Comparison of ENCODE assay signal across 8 cellular contexts in genomic region chr9:99105152-99106043, GRCh38. TPM values are rescaled to one million over a fixed set of nuclear protein-coding genes. Genes with fewer than 3 reads are reported as not detected.
A peak's percentile ranks its signal among the peaks of the same experiment; 100 is the strongest.
DNase-seq lines count a peak whose midpoint lies in the region; ATAC-seq, FAIRE-seq and TF ChIP-seq lines count a peak whose summit lies in the region.

No MANE protein-coding gene starts in this region.

- peaks cover 54% of the 10 kb centered on the region for H3K4me1 ChIP-seq in DOHH2 (ENCODE audit: control insufficient read depth, low read length)
- H3K4me1 ChIP-seq in GM12878 (ENCODE audit: control insufficient read depth, insufficient read depth, low read length) = peaks cover 8% of the 10 kb centered on the region; the same call in 1 of the 2 replicates
- peaks cover 5% of the 10 kb centered on the region for H3K4me1 ChIP-seq in iPS-15b (ENCODE audit: control insufficient read depth, insufficient read depth, low read length)
- H3K4me1 ChIP-seq in sigmoid colon = peaks cover 0 to 66% (median 53%) of the 10 kb centered on the region in 4 donors

- peaks cover 51% of the 10 kb centered on the region for H3K79me2 ChIP-seq in DOHH2 (ENCODE audit: control insufficient read depth, low read length)
- peaks cover 23% of the 10 kb centered on the region for H3K79me2 ChIP-seq in GM12878 (ENCODE audit: control insufficient read depth, insufficient read depth, low read length)

- SMC1A ChIA-PET in GM12878 (lab: Charles Lee; ENCODE audit: uncharacterized antibody, unreplicated experiment) = interaction anchor here (0.8 to 7.8 kb wide), 11 partner anchors 12 to 48 kb away, joined by 3 to 113 read pairs (median 6); no protein-coding TSS in a partner anchor

- TF ChIP-seq RAD21 in GM12878 (IDR thresholded peaks at IDR 0.05; ENCODE audit: insufficient read depth, low read depth, low read length) = no peak

- ATAC-seq in GM19468 (IDR thresholded peaks at IDR 0.05; ENCODE audit: extremely low read depth, unreplicated experiment) = peak; percentile 8
- peak; percentile 31 for ATAC-seq in HG03558 (IDR thresholded peaks at IDR 0.05; ENCODE audit: extremely low read depth, unreplicated experiment)
- ATAC-seq in GM12878 = peak; percentile 78

- CTCF ChIA-PET in GM12878 (lab: Yijun Ruan, JAX) = interaction anchor here (0.9 to 3.4 kb wide), 8 partner anchors 9 to 115 kb away, joined by 3 to 20 read pairs (median 6); no protein-coding TSS in a partner anchor

- under 1% methylated on average over 54 of the region's 118 CpGs for WGBS in GM12878 (ENCODE audit: insufficient coverage, insufficient replicate concordance, low lambda C conversion rate, missing lambda C conversion rate)
- 1% methylated on average over 118 of the region's 118 CpGs for WGBS in sigmoid colon, 2 donors

- TF ChIP-seq CTCF in DOHH2 (IDR thresholded peaks at IDR 0.05; ENCODE audit: low read depth, low read length, poor library complexity, severe bottlenecking) = no peak
- TF ChIP-seq CTCF in GM12878 (IDR thresholded peaks at IDR 0.05 in 2 of 3, conservative IDR thresholded peaks at IDR 0.05 in 1 of 3; ENCODE audit: control insufficient read depth in 2 of 3, extremely low read depth in 1 of 3, insufficient read depth in 1 of 3, low read depth in 3 of 3, low read length in 3 of 3) = no peak
- TF ChIP-seq CTCF in sigmoid colon (IDR thresholded peaks at IDR 0.05) = no peak

- DNase-seq in T-helper 2 cell (peak in 4 of 5 experiments; percentile 9 to 37 (median 18)), GM12878 (ENCODE audit: low read depth, low spot score) (no peak), sigmoid colon (peak; percentile 87), SKM-1 treated with dmso at 0.1 percent for 144 hours (lab: John Stamatoyannopoulos, UW; ENCODE audit: unreplicated experiment) (no peak)

- H3K9ac ChIP-seq in GM12878 (ENCODE audit: control insufficient read depth, insufficient read depth, low read length) = peak overlapping the region; percentile 76
- H3K9ac ChIP-seq in iPS-15b (ENCODE audit: low read depth, low read length) = no peak overlapping the region

- no peaks in the 10 kb centered on the region for H3K9me2 ChIP-seq in DOHH2 (replicated peaks; ENCODE audit: control insufficient read depth, low read length)

- no peaks in the 10 kb centered on the region for H3K27me3 ChIP-seq in DOHH2 (ENCODE audit: control insufficient read depth, low read length)
- H3K27me3 ChIP-seq in GM12878 (replicated peaks in 1 of 2; ENCODE audit: control insufficient read depth in 2 of 2, insufficient read depth in 2 of 2, low read length in 1 of 2) = no peaks in the 10 kb centered on the region
- peaks cover 16% of the 10 kb centered on the region for H3K27me3 ChIP-seq in iPS-15b (ENCODE audit: control insufficient read depth, insufficient read depth, low read length)
- no peaks in the 10 kb centered on the region for H3K27me3 ChIP-seq in sigmoid colon

- peaks cover 8% of the 10 kb centered on the region for H3F3A ChIP-seq in DOHH2 (ENCODE audit: control insufficient read depth, insufficient read depth)

- intact Hi-C loops in GM12878 (cut with micrococcal nuclease; ENCODE audit: unreplicated experiment) (loop anchor here (2.0 to 5.0 kb wide), 2 partner anchors 25 to 48 kb away; no protein-coding TSS in a partner anchor), sigmoid colon (cut with DNase I) (no loop called here)

- peak overlapping the region; percentile 84 for H3K4me3 ChIP-seq in DOHH2 (ENCODE audit: low read length)
- peak overlapping the region; percentile 87 for H3K4me3 ChIP-seq in GM12878
- peak overlapping the region; percentile 73 for H3K4me3 ChIP-seq in iPS-15b (ENCODE audit: low read depth, low read length)
- H3K4me3 ChIP-seq in sigmoid colon = peak overlapping the region; percentile 85 to 98 (median 90)

- no peak for TF ChIP-seq EP300 in GM12878 (IDR thresholded peaks at IDR 0.05; ENCODE audit: borderline replicate concordance in 1 of 2, control insufficient read depth in 1 of 2, low read depth in 2 of 2, low read length in 2 of 2)
- no peak for TF ChIP-seq EP300 in sigmoid colon (IDR thresholded peaks at IDR 0.05)

- H4K20me1 ChIP-seq in DOHH2 (ENCODE audit: control insufficient read depth, insufficient read depth, low read depth, low read length) (peaks cover 16% of the 10 kb centered on the region; the same call in 1 of the 2 replicates), GM12878 (ENCODE audit: control insufficient read depth, insufficient read depth) (no peaks in the 10 kb centered on the region)

- H2AFZ ChIP-seq in GM12878 (ENCODE audit: control insufficient read depth, low read depth, low read length) = peak overlapping the region; percentile 69

- no TSS peak for BruUV-seq in GM12878 (replicated peaks; lab: Mats Ljungman, UMichigan)

- H3K27ac ChIP-seq in DOHH2 (ENCODE audit: low read depth, low read length) = peak overlapping the region; percentile 12; the same call in 1 of the 2 replicates
- H3K27ac ChIP-seq in GM12878 (ENCODE audit: control insufficient read depth, insufficient read depth) = peak overlapping the region; percentile 67
- H3K27ac ChIP-seq in sigmoid colon = peak overlapping the region; percentile 92 to 95 (median 93)

- POLR2A ChIA-PET in GM12878 (lab: Charles Lee) = interaction anchor here (0.6 to 2.4 kb wide), 10 partner anchors 9 to 46 kb away, joined by 3 to 20 read pairs (median 4); no protein-coding TSS in a partner anchor

- H3K36me3 ChIP-seq in DOHH2 (ENCODE audit: control insufficient read depth, low read length) (peaks cover 28% of the 10 kb centered on the region), GM12878 (ENCODE audit: control insufficient read depth in 2 of 2, insufficient read depth in 2 of 2, low read length in 1 of 2) (no peaks in the 10 kb centered on the region), iPS-15b (ENCODE audit: control insufficient read depth, insufficient read depth, low read length) (no peaks in the 10 kb centered on the region), sigmoid colon (no peaks in the 10 kb centered on the region)

- FAIRE-seq in GM12878 (lab: Jason Lieb, UNC) = no peak

- in situ Hi-C loops in GM12878 (cut with MboI) = no loop called here

- H3K4me2 ChIP-seq in DOHH2 (ENCODE audit: low read length) = peak overlapping the region; percentile 89
- H3K4me2 ChIP-seq in GM12878 (ENCODE audit: control insufficient read depth, insufficient read depth) = peak overlapping the region; percentile 97

- TF ChIP-seq POLR2A in GM12878 (IDR thresholded peaks at IDR 0.05; ENCODE audit: low read depth, low read length) (peak; percentile 87), sigmoid colon (IDR thresholded peaks at IDR 0.05) (no peak)

- RAD21 ChIA-PET in GM12878 (lab: Charles Lee; ENCODE audit: unreplicated experiment) = interaction anchor here (0.6 to 7.2 kb wide), 12 partner anchors 9 to 130 kb away, joined by 3 to 83 read pairs (median 4); no protein-coding TSS in a partner anchor

- H3K9me3 ChIP-seq in DOHH2 (ENCODE audit: control insufficient read depth, insufficient read depth, low read length) (no peaks in the 10 kb centered on the region), GM12878 (replicated peaks; ENCODE audit: control insufficient read depth, insufficient read depth, low read length) (no peaks in the 10 kb centered on the region), iPS-15b (ENCODE audit: control insufficient read depth, insufficient read depth, low read length) (no peaks in the 10 kb centered on the region), sigmoid colon (no peaks in the 10 kb centered on the region)

TF ChIP-seq in GM12878, 131 proteins besides CTCF, POLR2A, EP300 and RAD21 (continues in another document):
- peak; percentile 97 for TF ChIP-seq GATAD2B (conservative IDR thresholded peaks at IDR 0.05; ENCODE audit: low read depth)
- TF ChIP-seq YY1 (IDR thresholded peaks at IDR 0.05; ENCODE audit: low read depth, low read length) = peak; percentile 42; the same call in 1 of the 2 replicates
- 0 out of 2 replicates have a peak, but pooled peaks have one; percentile 40 for TF ChIP-seq NBN (IDR thresholded peaks at IDR 0.05)
- no peak for TF ChIP-seq SREBF2 (IDR thresholded peaks at IDR 0.05; ENCODE audit: low read length)
- TF ChIP-seq RBBP5 (conservative IDR thresholded peaks at IDR 0.05) = no peak
- 0 out of 2 replicates have a peak, but pooled peaks have one; percentile 16 for TF ChIP-seq MAX (IDR thresholded peaks at IDR 0.05; ENCODE audit: low read depth, low read length)
- TF ChIP-seq MEF2B (IDR thresholded peaks at IDR 0.05; ENCODE audit: partially characterized antibody, poor library complexity, severe bottlenecking) = peak; percentile 51
- no peak for TF ChIP-seq RFX5 (IDR thresholded peaks at IDR 0.05; ENCODE audit: low read depth, low read length)

RNA-seq across cellular contexts. Expression of gene TGFBR1, which starts 0.5 kb away (rescaled TPM):
- total RNA-seq in GM12878 (2013; cell fraction: nucleolus; rRNA removed) = 42.4 and 49.4 TPM in 2 replicates
- total RNA-seq in GM12878 (2014; rRNA removed) = 16.9 and 21.1 TPM in 2 replicates
- total RNA-seq in GM12878 (2014; rRNA removed; fragmentation: Illumina TruSeq; extraction: Trizol) = 19.6 and 20.8 TPM in 2 replicates
- 26.6 and 27.2 TPM in 2 replicates for total RNA-seq in GM12878 (2021)
- polyA plus RNA-seq in GM12878 (2011; ENCODE audit: low read depth) = 4.6 TPM
- 16.6 and 23.8 TPM in 2 replicates for polyA plus RNA-seq in GM12878 (2011; rRNA removed)
- 13.3 and 15.2 TPM in 2 replicates for polyA plus RNA-seq in GM12878 (2011; cell fraction: cytosol; rRNA removed)
- polyA plus RNA-seq in GM12878 (2011; cell fraction: nucleus; rRNA removed) = 6.9 and 7.3 TPM in 2 replicates
- polyA plus RNA-seq in GM12878 (2012) = 4.8 and 5.8 TPM in 2 replicates
- polyA plus RNA-seq in GM12878 (2014; fragmentation: Illumina TruSeq; extraction: Trizol) = 13.6 and 17.5 TPM in 2 replicates
- 10 to 100 TPM in 1 of 2 experiments, 1 to 10 TPM in 1; 5.7 to 19.6 TPM for polyA plus RNA-seq in GM12878 (2014; fragmentation: Nextera tagmentation; extraction: Ambion mirVana)
- 8.5 and 10.9 TPM in 2 replicates for polyA plus RNA-seq in GM12878 (2014; rRNA removed)
- 10 to 100 TPM in 1 of 2 experiments, 1 to 10 TPM in 1; 2.9 to 16.6 TPM for polyA plus RNA-seq in GM12878 (2016; fragmentation: Nextera tagmentation; extraction: Ambion mirVana)
- polyA minus RNA-seq in GM12878 (2011; rRNA and poly(A)+ RNA removed) = 57.4 and 63.6 TPM in 2 replicates
- 19.1 and 24.2 TPM in 2 replicates for polyA minus RNA-seq in GM12878 (2011; cell fraction: cytosol; rRNA and poly(A)+ RNA removed)
- polyA minus RNA-seq in GM12878 (2011; cell fraction: nucleus; rRNA and poly(A)+ RNA removed) = 10.2 and 14.4 TPM in 2 replicates
- total RNA-seq in sigmoid colon = 10 to 100 TPM; 48.4 to 84.3 (median 62.5) TPM
- polyA plus RNA-seq in sigmoid colon = 1 to 10 TPM; 3.9 to 8.5 (median 4.2) TPM

Comparison
In these comparisons a context has a peak if more than half of its experiments do, and no peak if none do; other contexts are left out.
1. H3K27ac ChIP-seq: peak in every context shown above with its lines; median percentile 93 in sigmoid colon; 67 in GM12878; 12 in DOHH2.
2. ATAC-seq: peak in every context shown above with its lines; median percentile 78 in GM12878; 31 in HG03558; 8 in GM19468.
3. DNase-seq: peak in T-helper 2 cell (4 of 5) and sigmoid colon (single experiment); none in GM12878 (single experiment) and SKM-1 treated with dmso at 0.1 percent for 144 hours (single experiment).
4. Peak in every context shown above with its lines, with median percentiles within 50 percentile points of each other: H3K4me3 ChIP-seq.